Comparison of ENCODE assay signal across 8 cellular contexts in genomic region chr6:158645064-158646022, GRCh38. TPM values are rescaled to one million over a fixed set of nuclear protein-coding genes. Genes with fewer than 3 reads are reported as not detected.
A peak's percentile ranks its signal among the peaks of the same experiment; 100 is the strongest.
DNase-seq lines count a peak whose midpoint lies in the region; ATAC-seq and TF ChIP-seq lines count a peak whose summit lies in the region.

No MANE protein-coding gene starts in this region.

- H3F3A ChIP-seq in PC-9 (ENCODE audit: insufficient read depth, low read depth) (peaks cover 58% of the 10 kb centered on the region), neural progenitor cell (ENCODE audit: low read depth) (no peaks in the 10 kb centered on the region)

- peak overlapping the region; percentile 72 for H2AFZ ChIP-seq in PC-9
- peak overlapping the region; percentile 90 for H2AFZ ChIP-seq in neural progenitor cell (replicated peaks)

- POLR2A ChIA-PET in PC-9 (lab: Charles Lee; ENCODE audit: unreplicated experiment): interaction anchor here (0.6 to 0.7 kb wide), 4 partner anchors 10 to 431 kb away, joined by 3 to 4 read pairs (median 3); no protein-coding TSS in a partner anchor

- H3K4me1 ChIP-seq in PC-9 (replicated peaks; ENCODE audit: insufficient read depth): peaks cover 63% of the 10 kb centered on the region
- H3K4me1 ChIP-seq in ectodermal cell (ENCODE audit: control insufficient read depth, insufficient read depth, low read length): peaks cover 13% of the 10 kb centered on the region
- peaks cover 13% of the 10 kb centered on the region for H3K4me1 ChIP-seq in neural progenitor cell

- H3K4me2 ChIP-seq in PC-9 (peak overlapping the region; percentile 89), neural progenitor cell (peak overlapping the region; percentile 92)

- CTCF ChIA-PET in PC-9 (lab: Charles Lee): interaction anchor here (1.0 kb wide), 1 partner anchor 15 kb away, joined by 3 read pairs; no protein-coding TSS in a partner anchor

- H3K79me2 ChIP-seq in PC-9 (ENCODE audit: low read depth) (peaks cover 65% of the 10 kb centered on the region), neural progenitor cell (ENCODE audit: low read depth) (peaks cover 38% of the 10 kb centered on the region)

- H3K9me3 Mint-ChIP-seq in neural progenitor cell: no peaks in the 10 kb centered on the region

- H3K36me3 Mint-ChIP-seq in neural progenitor cell: peaks cover 18% of the 10 kb centered on the region

- H4K20me1 ChIP-seq in PC-9 (ENCODE audit: insufficient read depth) (peaks cover 16% of the 10 kb centered on the region; the same call in 1 of the 2 replicates), neural progenitor cell (ENCODE audit: low read depth) (peaks cover 38% of the 10 kb centered on the region)

- H3K9me3 ChIP-seq in PC-9 (ENCODE audit: insufficient read depth, low read depth) (no peaks in the 10 kb centered on the region), ectodermal cell (ENCODE audit: control insufficient read depth, low read length) (no peaks in the 10 kb centered on the region), neural progenitor cell (ENCODE audit: low read depth) (no peaks in the 10 kb centered on the region)

- H3K4me3 ChIP-seq in GM12865 (ENCODE audit: low read depth, low read length) (peak overlapping the region; percentile 92), PC-9 (peak overlapping the region; percentile 68), ectodermal cell (ENCODE audit: insufficient read depth, low read depth, low read length) (peak overlapping the region; percentile 97), neural progenitor cell (peak overlapping the region; percentile 97)

- no peak overlapping the region for H3K9ac ChIP-seq in neural progenitor cell

- peak overlapping the region; percentile 85 for H3K27ac ChIP-seq in PC-9
- no peak overlapping the region for H3K27ac ChIP-seq in ectodermal cell (ENCODE audit: insufficient read depth, low read depth, low read length, poor library complexity, severe bottlenecking)
- no peak overlapping the region for H3K27ac ChIP-seq in neural progenitor cell

- intact Hi-C loops in PC-9 (cut with micrococcal nuclease; ENCODE audit: unreplicated experiment): loop anchor here (2.0 to 10.0 kb wide), 5 partner anchors 21 to 881 kb away; no protein-coding TSS in a partner anchor

- BruUV-seq in PC-9 (replicated peaks; lab: Mats Ljungman, UMichigan): TSS peak; percentile 85

- H3K27me3 Mint-ChIP-seq in neural progenitor cell (ENCODE audit: insufficient read depth, low read depth): peaks cover 4% of the 10 kb centered on the region

- DNase-seq in GM12865 (ENCODE audit: low read depth) (no peak), PC-9 (peak in 1 of 2 experiments; percentile 69), neural progenitor cell (ENCODE audit: low spot score) (no peak), NCI-H345 (lab: John Stamatoyannopoulos, UW) (no peak), NCI-H226 (no peak)

- no peaks in the 10 kb centered on the region for H3K9me2 ChIP-seq in PC-9 (ENCODE audit: insufficient read depth)

- TF ChIP-seq CTCF in GM12865 (IDR thresholded peaks at IDR 0.05; ENCODE audit: insufficient read depth, low read depth, low read length, missing control alignments): no peak
- TF ChIP-seq CTCF in PC-9 (conservative IDR thresholded peaks at IDR 0.05): no peak
- no peak for TF ChIP-seq CTCF in neural progenitor cell (IDR thresholded peaks at IDR 0.05)

- peak overlapping the region; percentile 47 for H3K27ac Mint-ChIP-seq in neural progenitor cell

- ATAC-seq in HG02571 (IDR thresholded peaks at IDR 0.05; ENCODE audit: unreplicated experiment) (no peak), GM21619 (IDR thresholded peaks at IDR 0.05; ENCODE audit: unreplicated experiment) (no peak)

- peaks cover 39% of the 10 kb centered on the region for H3K4me1 Mint-ChIP-seq in neural progenitor cell

- H3K4me3 Mint-ChIP-seq in neural progenitor cell: peak overlapping the region; percentile 91

- H3K27me3 ChIP-seq in PC-9 (ENCODE audit: insufficient read depth, low read depth) (no peaks in the 10 kb centered on the region), ectodermal cell (ENCODE audit: control insufficient read depth, insufficient read depth, low read length, poor library complexity, severe bottlenecking) (peaks cover 9% of the 10 kb centered on the region), neural progenitor cell (peaks cover 15% of the 10 kb centered on the region)

- peaks cover 14% of the 10 kb centered on the region for H3K36me3 ChIP-seq in PC-9 (ENCODE audit: low read depth)
- no peaks in the 10 kb centered on the region for H3K36me3 ChIP-seq in ectodermal cell (ENCODE audit: control insufficient read depth, insufficient read depth, low read length)
- H3K36me3 ChIP-seq in neural progenitor cell: no peaks in the 10 kb centered on the region

- WGBS in ectodermal cell, 2 experiments: 34 to 35% methylated on average over 19 to 21 of the region's 21 CpGs

RNA-seq across cellular contexts. Expression of gene DYNLT1, which starts 0.8 kb away (rescaled TPM):
- total RNA-seq in PC-9 (2021) (99.6 and 105 TPM in 2 replicates), neural progenitor cell (ENCODE audit: low replicate concordance) (71.1 and 82.8 TPM in 2 replicates)
- polyA plus RNA-seq in ectodermal cell (2013, experiment 1 of 4): 109 TPM
- 114 TPM for polyA plus RNA-seq in ectodermal cell (2013, experiment 2 of 4)
- 128 TPM for polyA plus RNA-seq in ectodermal cell (2013, experiment 3 of 4)
- polyA plus RNA-seq in ectodermal cell (2013, experiment 4 of 4): 147 TPM

RNA-seq across cellular contexts. Expression of gene SYTL3, which starts 4.5 kb away (rescaled TPM):
- 7.8 and 8.3 TPM in 2 replicates for total RNA-seq in PC-9 (2021)
- 1.00 TPM for polyA plus RNA-seq in ectodermal cell (2013, experiment 1 of 4)
- 0.84 TPM for polyA plus RNA-seq in ectodermal cell (2013, experiment 2 of 4)
- 1.1 TPM for polyA plus RNA-seq in ectodermal cell (2013, experiment 3 of 4)
- 0.73 TPM for polyA plus RNA-seq in ectodermal cell (2013, experiment 4 of 4)
- total RNA-seq in neural progenitor cell (ENCODE audit: low replicate concordance): 0.25 TPM in 1 of 2 replicates, not detected in the other
